ENCODE assay signal across 16 cellular contexts in the genomic region with DNA sequence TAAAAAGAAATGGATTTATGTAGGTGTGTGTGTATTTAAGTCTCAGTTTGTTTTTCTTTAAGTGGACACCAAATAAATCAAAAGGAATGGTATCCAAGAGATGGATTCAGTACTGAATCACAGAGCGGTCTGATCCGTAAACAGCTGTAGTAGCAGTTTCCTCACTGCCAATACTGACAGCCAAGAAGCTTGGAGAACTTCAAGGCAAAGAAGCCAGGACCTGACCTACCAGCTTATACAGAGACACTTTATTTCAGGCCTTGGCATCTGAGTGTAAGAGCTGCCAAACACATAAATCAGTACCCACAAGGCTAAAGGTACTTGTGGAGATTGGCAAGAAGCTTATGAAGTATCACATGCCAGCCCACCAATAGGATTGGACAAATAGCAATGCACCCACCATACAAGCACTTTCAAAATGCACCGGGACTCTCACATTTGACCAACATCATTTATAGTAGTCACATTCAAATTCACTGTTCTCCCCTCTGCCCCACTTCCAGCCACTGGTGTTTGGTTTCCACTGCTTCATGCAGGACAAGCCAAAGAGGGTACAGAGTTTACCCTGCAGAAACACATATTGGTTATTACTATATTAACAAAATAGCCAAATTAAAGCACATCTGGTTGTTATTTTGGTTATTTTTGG.
DNase-seq lines count a peak whose midpoint lies in the region; ATAC-seq and TF ChIP-seq lines count a peak whose summit lies in the region.
"Had no signal": no experiment of that assay in that cellular context is flagged by ENCODE, and none has a peak within 500 bp of the region (broad histone marks: within the 10 kb centered on the region; RNA-seq: fewer than 3 reads in every experiment).

No MANE protein-coding gene starts in this region.

- no peak for DNase-seq in activated T-cell treated with anti-CD3 and anti-CD28 coated beads, Interleukin-2, amount 50 U/mL, for 72 hours
- no peak for DNase-seq in activated T-cell treated with anti-CD3 and anti-CD28 coated beads, Interleukin-2, amount 50 U/mL, for 4 hours
- DNase-seq in dermis blood vessel endothelial cell: peak; percentile 6
- DNase-seq in left ventricle myocardium superior: no peak
- no peak for DNase-seq in sciatic nerve (ENCODE audit: low spot score)
- no peak for DNase-seq in NCI-H2081 treated with DMSO at 0.1 percent for 48 hours (lab: John Stamatoyannopoulos, UW)
- no peak for DNase-seq in NCI-H2107 (lab: John Stamatoyannopoulos, UW)
- DNase-seq in coronary artery (ENCODE audit: low spot score): no peak
- DNase-seq: Calu3, DMS79, NCI-H1048, NCI-H146, NCI-H226, PC-9 had no signal

- peaks cover 16 to 32% of the 10 kb centered on the region in 2 donors for H3K36me3 Mint-ChIP-seq in activated T-cell treated with anti-CD3 and anti-CD28 coated beads, Interleukin-2, amount 50 U/mL, for 72 hours (ENCODE audit: insufficient read depth in 2 of 2)
- peaks cover 45% of the 10 kb centered on the region for H3K36me3 Mint-ChIP-seq in activated T-cell treated with anti-CD3 and anti-CD28 coated beads, Interleukin-2, amount 50 U/mL, for 4 hours (ENCODE audit: insufficient read depth)

- peak overlapping the region; percentile 6 for H3K27ac Mint-ChIP-seq in activated T-cell treated with anti-CD3 and anti-CD28 coated beads, Interleukin-2, amount 50 U/mL, for 72 hours

- H3K4me3 Mint-ChIP-seq in activated T-cell treated with anti-CD3 and anti-CD28 coated beads, Interleukin-2, amount 50 U/mL, for 72 hours: no peak overlapping the region
- H3K4me3 Mint-ChIP-seq in activated T-cell treated with anti-CD3 and anti-CD28 coated beads, Interleukin-2, amount 50 U/mL, for 4 hours: no peak overlapping the region

- intact Hi-C loops in left ventricle myocardium superior (cut with micrococcal nuclease): no loop called here
- intact Hi-C loops in sciatic nerve (cut with DNase I): no loop called here

- ATAC-seq in activated T-cell treated with anti-CD3 and anti-CD28 coated beads, Interleukin-2, amount 50 U/mL, for 72 hours (replicated peaks in 1 of 2): no peak
- ATAC-seq in activated T-cell treated with anti-CD3 and anti-CD28 coated beads, Interleukin-2, amount 50 U/mL, for 4 hours: no peak
- ATAC-seq in left ventricle myocardium superior (peak; percentile 87), sciatic nerve (peak; percentile 43)

- H3K4me1 Mint-ChIP-seq in activated T-cell treated with anti-CD3 and anti-CD28 coated beads, Interleukin-2, amount 50 U/mL, for 72 hours (ENCODE audit: low read depth): peaks cover 28% of the 10 kb centered on the region
- H3K4me1 Mint-ChIP-seq in activated T-cell treated with anti-CD3 and anti-CD28 coated beads, Interleukin-2, amount 50 U/mL, for 4 hours (ENCODE audit: low read depth): peaks cover 27% of the 10 kb centered on the region

- no peaks in the 10 kb centered on the region for H3K27me3 Mint-ChIP-seq in activated T-cell treated with anti-CD3 and anti-CD28 coated beads, Interleukin-2, amount 50 U/mL, for 72 hours (ENCODE audit: low read depth)
- H3K27me3 Mint-ChIP-seq in activated T-cell treated with anti-CD3 and anti-CD28 coated beads, Interleukin-2, amount 50 U/mL, for 4 hours (ENCODE audit: low read depth): no peaks in the 10 kb centered on the region

- H3K9me3 Mint-ChIP-seq in activated T-cell treated with anti-CD3 and anti-CD28 coated beads, Interleukin-2, amount 50 U/mL, for 72 hours: peaks cover 2 to 22% of the 10 kb centered on the region in 2 donors
- peaks cover 4% of the 10 kb centered on the region for H3K9me3 Mint-ChIP-seq in activated T-cell treated with anti-CD3 and anti-CD28 coated beads, Interleukin-2, amount 50 U/mL, for 4 hours

- no peak for TF ChIP-seq CTCF in coronary artery (IDR thresholded peaks at IDR 0.05)

- H3K4me3 ChIP-seq in coronary artery: no peak overlapping the region
- H3K4me3 ChIP-seq: HAP-1, PC-9 had no signal

- no peak overlapping the region for H3K27ac ChIP-seq in coronary artery
- H3K27ac ChIP-seq: C4-2B, PC-9 had no signal

Comparison
In these comparisons a context has a peak if more than half of its experiments do, and no peak if none do; other contexts are left out.
1. ATAC-seq: peak in left ventricle myocardium superior (single experiment) and sciatic nerve (single experiment); none in activated T-cell treated with anti-CD3 and anti-CD28 coated beads, Interleukin-2, amount 50 U/mL, for 72 hours (0 of 2) and activated T-cell treated with anti-CD3 and anti-CD28 coated beads, Interleukin-2, amount 50 U/mL, for 4 hours (0 of 2).